Comparison of ENCODE assay signal across 9 cellular contexts in the genomic region with DNA sequence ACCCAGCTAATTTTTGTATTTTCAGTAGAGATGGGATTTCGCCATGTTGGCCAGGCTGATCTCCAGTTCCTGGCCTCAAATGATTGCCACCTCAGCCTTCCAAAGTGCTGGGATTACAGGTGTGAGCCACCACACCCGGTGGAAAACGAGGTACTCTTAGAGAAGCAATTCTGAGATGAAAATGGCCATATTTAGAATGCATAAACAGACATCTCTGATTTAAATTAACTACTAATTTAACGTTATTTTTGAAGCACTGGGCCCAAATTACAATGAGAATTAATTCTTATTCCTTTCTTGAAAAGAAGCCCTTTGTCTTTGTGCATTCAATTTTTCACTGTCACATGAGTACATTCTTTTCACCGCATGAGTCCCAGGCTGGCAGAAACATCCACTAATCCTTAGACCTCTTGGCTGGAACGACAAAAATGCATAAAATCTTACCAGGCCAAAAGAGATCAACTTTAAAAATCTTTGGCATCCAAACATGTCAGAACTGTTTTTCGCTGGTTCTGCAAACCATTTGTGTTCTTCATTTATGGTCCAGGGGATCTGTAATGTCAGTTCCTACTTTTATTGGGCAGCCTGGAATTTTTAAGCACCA.
DNase-seq lines count a peak whose midpoint lies in the region; ATAC-seq and TF ChIP-seq lines count a peak whose summit lies in the region.
"Had no signal": no experiment of that assay in that cellular context is flagged by ENCODE, and none has a peak within 500 bp of the region (broad histone marks: within the 10 kb centered on the region; RNA-seq: fewer than 3 reads in every experiment).

No MANE protein-coding gene starts in this region.

- TF ChIP-seq EP300 in sigmoid colon (IDR thresholded peaks at IDR 0.05): no peak

- H3K27me3 Mint-ChIP-seq in activated CD8-positive, alpha-beta T cell treated with anti-CD3 and anti-CD28 coated beads, Interleukin-2, amount 10 ng/mL, durations not matched to agents 7 days and 5 days (ENCODE audit: low read depth): peaks cover 10% of the 10 kb centered on the region

- H3K27me3 ChIP-seq in SJSA1 (replicated peaks): no peaks in the 10 kb centered on the region
- H3K27me3 ChIP-seq in sigmoid colon: no peaks in the 10 kb centered on the region
- H3K27me3 ChIP-seq in heart right ventricle: no peaks in the 10 kb centered on the region

- CTCF ChIA-PET in activated CD8-positive, alpha-beta T cell treated with anti-CD3 and anti-CD28 coated beads, Interleukin-2, amount 10 ng/mL, durations not matched to agents 7 days and 5 days (lab: Charles Lee): interaction anchor here (0.7 kb wide), 1 partner anchor 205 kb away, joined by 3 read pairs; no protein-coding TSS in a partner anchor

- H3K27ac ChIP-seq in SJSA1 (peak overlapping the region; percentile 52), sigmoid colon (peak overlapping the region; percentile 12 to 64 (median 48)), heart right ventricle (no peak overlapping the region)

- intact Hi-C loops in sigmoid colon (cut with DNase I): no loop called here
- intact Hi-C loops in heart right ventricle (cut with DNase I): loop anchor here in 4 of 10 donors (5.0 to 10.0 kb wide), 4 partner anchors 130 to 627 kb away; a partner anchor contains a TSS

- H3K9me3 Mint-ChIP-seq in activated CD8-positive, alpha-beta T cell treated with anti-CD3 and anti-CD28 coated beads, Interleukin-2, amount 10 ng/mL, durations not matched to agents 7 days and 5 days (ENCODE audit: insufficient read depth): no peaks in the 10 kb centered on the region

- no peak overlapping the region for H3K27ac Mint-ChIP-seq in activated CD8-positive, alpha-beta T cell treated with anti-CD3 and anti-CD28 coated beads, Interleukin-2, amount 10 ng/mL, durations not matched to agents 7 days and 5 days

- H3K4me1 ChIP-seq in SJSA1 (replicated peaks) (peaks cover 31% of the 10 kb centered on the region), sigmoid colon (peaks cover 0 to 58% (median 37%) of the 10 kb centered on the region in 4 donors), heart right ventricle (peaks cover 0 to 32% (median 7%) of the 10 kb centered on the region in 9 donors)

- POLR2A ChIA-PET in activated CD8-positive, alpha-beta T cell treated with anti-CD3 and anti-CD28 coated beads, Interleukin-2, amount 10 ng/mL, durations not matched to agents 7 days and 5 days (lab: Charles Lee): no interaction called here

- WGBS in sigmoid colon, 2 donors: 63 to 77% methylated on average over 7 of the region's 7 CpGs
- 87 to 91% methylated on average over 7 of the region's 7 CpGs for whole genome bisulfite sequencing in heart right ventricle, 2 donors

- no peak for TF ChIP-seq POLR2A in sigmoid colon (IDR thresholded peaks at IDR 0.05)

- H3K4me1 Mint-ChIP-seq in activated CD8-positive, alpha-beta T cell treated with anti-CD3 and anti-CD28 coated beads, Interleukin-2, amount 10 ng/mL, durations not matched to agents 7 days and 5 days (ENCODE audit: low read depth): no peaks in the 10 kb centered on the region

- no peaks in the 10 kb centered on the region for H3K9me3 ChIP-seq in SJSA1 (replicated peaks)
- no peaks in the 10 kb centered on the region for H3K9me3 ChIP-seq in sigmoid colon
- no peaks in the 10 kb centered on the region for H3K9me3 ChIP-seq in heart right ventricle

- H3K36me3 ChIP-seq in SJSA1 (no peaks in the 10 kb centered on the region), sigmoid colon (no peaks in the 10 kb centered on the region), heart right ventricle (no peaks in the 10 kb centered on the region)

- no peak overlapping the region for H3K4me3 Mint-ChIP-seq in activated CD8-positive, alpha-beta T cell treated with anti-CD3 and anti-CD28 coated beads, Interleukin-2, amount 10 ng/mL, durations not matched to agents 7 days and 5 days

- ATAC-seq in heart right ventricle: no peak
- no peak for ATAC-seq in activated CD8-positive, alpha-beta T cell treated with anti-CD3 and anti-CD28 coated beads, Interleukin-2, amount 10 ng/mL, durations not matched to agents 7 days and 5 days

- DNase-seq in GM03348 (ENCODE audit: low spot score) (peak; percentile 50), SJSA1 (ENCODE audit: low read depth in 1 of 2, low spot score in 2 of 2) (no peak), fibroblast of gingiva (ENCODE audit: low read depth) (peak; percentile 64), sigmoid colon (no peak), Kasumi-1 (lab: John Stamatoyannopoulos, UW) (no peak), NCI-H1694 treated with DMSO at 0.1 percent for 48 hours (lab: John Stamatoyannopoulos, UW) (no peak), heart right ventricle (no peak)
- DNase-seq in activated CD8-positive, alpha-beta T cell treated with anti-CD3 and anti-CD28 coated beads, Interleukin-2, amount 10 ng/mL, durations not matched to agents 7 days and 5 days: no peak
- DNase-seq: DMS 273 treated with DMSO at 0.1 percent for 48 hours had no signal

- TF ChIP-seq CTCF in sigmoid colon (IDR thresholded peaks at IDR 0.05) (no peak), heart right ventricle (IDR thresholded peaks at IDR 0.05) (no peak)

- no peak overlapping the region for H3K4me3 ChIP-seq in SJSA1
- H3K4me3 ChIP-seq in sigmoid colon: no peak overlapping the region
- no peak overlapping the region for H3K4me3 ChIP-seq in heart right ventricle

- no peaks in the 10 kb centered on the region for H3K36me3 Mint-ChIP-seq in activated CD8-positive, alpha-beta T cell treated with anti-CD3 and anti-CD28 coated beads, Interleukin-2, amount 10 ng/mL, durations not matched to agents 7 days and 5 days (ENCODE audit: low read depth)

Comparison
In these comparisons a context has a peak if more than half of its experiments do, and no peak if none do; other contexts are left out.
1. DNase-seq: peak in GM03348 (single experiment) and fibroblast of gingiva (single experiment); none in SJSA1 (0 of 2), sigmoid colon (single experiment), Kasumi-1 (0 of 2), NCI-H1694 treated with DMSO at 0.1 percent for 48 hours (single experiment), heart right ventricle (0 of 2) and activated CD8-positive, alpha-beta T cell treated with anti-CD3 and anti-CD28 coated beads, Interleukin-2, amount 10 ng/mL, durations not matched to agents 7 days and 5 days (single experiment).
2. H3K27ac ChIP-seq: peak in SJSA1 (single experiment) and sigmoid colon (4 of 4); none in heart right ventricle (0 of 10).